8 cellular contexts compared by ENCODE assay signal in genomic region chr17:15999974-16000827, GRCh38. TPM values are rescaled to one million over a fixed set of nuclear protein-coding genes. Genes with fewer than 3 reads are reported as not detected.
DNase-seq lines count a peak whose midpoint lies in the region; ATAC-seq and TF ChIP-seq lines count a peak whose summit lies in the region.

No MANE protein-coding gene starts in this region.

- no peak for TF ChIP-seq CTCF in Calu3 (IDR thresholded peaks at IDR 0.05; ENCODE audit: unreplicated experiment)
- no peak for TF ChIP-seq CTCF in nephron progenitor cell (IDR thresholded peaks at IDR 0.05)
- TF ChIP-seq CTCF in GM10266 (IDR thresholded peaks at IDR 0.05; ENCODE audit: control insufficient read depth, insufficient read depth, low read depth, missing control alignments), result no peak

- ATAC-seq in GM19395 (IDR thresholded peaks at IDR 0.05; ENCODE audit: unreplicated experiment) (peak; percentile 47), HG03521 (IDR thresholded peaks at IDR 0.05; ENCODE audit: unreplicated experiment) (peak; percentile 33), T-helper 17 cell (peak; percentile 34), esophagus mucosa (peak; percentile 63)

- no peaks in the 10 kb centered on the region for H3K9me3 ChIP-seq in T-helper 17 cell (ENCODE audit: control insufficient read depth, low read length, poor library complexity, severe bottlenecking)

- DNase-seq in Calu3, result no peak
- DNase-seq in T-helper 17 cell, result peak in 1 of 3 donors; percentile 39
- DNase-seq in nephron progenitor cell, result peak; percentile 62
- no peak for DNase-seq in NOMO-1 (lab: John Stamatoyannopoulos, UW; ENCODE audit: unreplicated experiment in 2 of 2)
- no peak for DNase-seq in GM10266 (ENCODE audit: extremely low spot score)

- no TSS peak for BruUV-seq in Calu3 (replicated peaks; lab: Mats Ljungman, UMichigan)

- CTCF ChIA-PET in Calu3 (lab: Charles Lee), result interaction anchor here (1.2 to 4.0 kb wide), 3 partner anchors 34 to 55 kb away, joined by 4 to 34 read pairs (median 4); partner anchors contain the start of gene ADORA2B

- H3K27me3 Mint-ChIP-seq in Calu3 (ENCODE audit: unreplicated experiment) (no peaks in the 10 kb centered on the region), T-helper 17 cell (no peaks in the 10 kb centered on the region), nephron progenitor cell (ENCODE audit: low read depth, poor library complexity) (peaks cover 5% of the 10 kb centered on the region)

- H3K9me3 Mint-ChIP-seq in Calu3 (ENCODE audit: low read depth, unreplicated experiment), result peaks cover 5% of the 10 kb centered on the region
- peaks cover 22% of the 10 kb centered on the region for H3K9me3 Mint-ChIP-seq in nephron progenitor cell

- intact Hi-C loops in Calu3 (cut with micrococcal nuclease; ENCODE audit: unreplicated experiment), result loop anchor here (2.0 kb wide), 1 partner anchor 171 kb away; no protein-coding TSS in a partner anchor

- peaks cover 16% of the 10 kb centered on the region for H3K4me1 Mint-ChIP-seq in Calu3 (ENCODE audit: low read depth, unreplicated experiment)
- H3K4me1 Mint-ChIP-seq in T-helper 17 cell, result peaks cover 34% of the 10 kb centered on the region
- H3K4me1 Mint-ChIP-seq in nephron progenitor cell, result peaks cover 19% of the 10 kb centered on the region

- peak overlapping the region; percentile 76 for H3K4me3 Mint-ChIP-seq in Calu3 (ENCODE audit: low read depth, unreplicated experiment)
- peak overlapping the region; percentile 94 for H3K4me3 Mint-ChIP-seq in T-helper 17 cell
- H3K4me3 Mint-ChIP-seq in nephron progenitor cell, result peak overlapping the region; percentile 94

- H3K27ac Mint-ChIP-seq in Calu3 (ENCODE audit: unreplicated experiment), result peak overlapping the region; percentile 89
- H3K27ac Mint-ChIP-seq in T-helper 17 cell, result peak overlapping the region; percentile 80
- H3K27ac Mint-ChIP-seq in nephron progenitor cell, result peak overlapping the region; percentile 32

- H3K36me3 Mint-ChIP-seq in Calu3 (ENCODE audit: insufficient read depth, unreplicated experiment), result peaks cover 58% of the 10 kb centered on the region
- H3K36me3 Mint-ChIP-seq in T-helper 17 cell (ENCODE audit: low read depth), result peaks cover 17% of the 10 kb centered on the region
- H3K36me3 Mint-ChIP-seq in nephron progenitor cell (ENCODE audit: low read depth), result peaks cover 57% of the 10 kb centered on the region

RNA-seq across cellular contexts. Expression of gene TTC19, which starts 0.6 kb away (rescaled TPM):
- 30.3 and 31.6 TPM in 2 replicates for total RNA-seq in Calu3 (2022)
- total RNA-seq in T-helper 17 cell, result 10 to 100 TPM; 46.9 to 49.0 TPM
- 20.4 TPM for total RNA-seq in esophagus mucosa

RNA-seq across cellular contexts. Expression of gene ZSWIM7, which starts 0.7 kb away (rescaled TPM):
- total RNA-seq in Calu3 (2022) (11.9 and 12.4 TPM in 2 replicates), T-helper 17 cell (10 to 100 TPM; 15.4 to 17.5 TPM), esophagus mucosa (6.8 TPM)

RNA-seq across cellular contexts. Expression of gene ADORA2B, which starts 55.3 kb away (rescaled TPM):
- 10.7 and 12.6 TPM in 2 replicates for total RNA-seq in Calu3 (2022)
- under 1 TPM in 1 of 2 donors, not detected in 1; 0.76 TPM for total RNA-seq in T-helper 17 cell
- 13.1 TPM for total RNA-seq in esophagus mucosa

Comparison
In these comparisons a context has a peak if more than half of its experiments do, and no peak if none do; other contexts are left out.
1. H3K27ac Mint-ChIP-seq: peak in every context shown above with its lines; median percentile 89 in Calu3; 80 in T-helper 17 cell; 32 in nephron progenitor cell.